In genomic region chr16:50065241-50065623, GRCh38 we compare ENCODE assay signal across 8 cellular contexts. TPM values are rescaled to one million over a fixed set of nuclear protein-coding genes. Genes with fewer than 3 reads are reported as not detected.
DNase-seq lines count a peak whose midpoint lies in the region; ATAC-seq and TF ChIP-seq lines count a peak whose summit lies in the region.

No MANE protein-coding gene starts in this region.

- peaks cover 39% of the 10 kb centered on the region for H3K79me2 ChIP-seq in MM.1S (ENCODE audit: low read length)

- peak overlapping the region; percentile 85 for H3K27ac ChIP-seq in CD4-positive, CD25-positive, alpha-beta regulatory T cell (ENCODE audit: insufficient read depth, low read length, poor library complexity, severe bottlenecking)
- H3K27ac ChIP-seq in MM.1S (ENCODE audit: low read length) (no peak overlapping the region), coronary artery (peak overlapping the region in 1 of 2 donors; percentile 97), neutrophil (peak overlapping the region; percentile 92)

- no peaks in the 10 kb centered on the region for H4K20me1 ChIP-seq in MM.1S (ENCODE audit: insufficient read depth, low read length)

- no peak for DNase-seq in CD4-positive, CD25-positive, alpha-beta regulatory T cell
- DNase-seq in MM.1S (no peak), coronary artery (ENCODE audit: low spot score) (no peak), NCI-H1930 (lab: John Stamatoyannopoulos, UW) (no peak), A172 (ENCODE audit: low spot score) (no peak)
- DNase-seq in stimulated activated CD4-positive, alpha-beta T cell treated with anti-CD3 and anti-CD28 coated beads, Interleukin-4, amount 100 ng/mL, for 24 hours, result no peak

- peak overlapping the region; percentile 54 for H3K4me3 ChIP-seq in CD4-positive, CD25-positive, alpha-beta regulatory T cell (ENCODE audit: low read depth, low read length)
- peak overlapping the region; percentile 36; the same call in 1 of the 2 replicates for H3K4me3 ChIP-seq in MM.1S (ENCODE audit: low read length)
- peak overlapping the region; percentile 95 for H3K4me3 ChIP-seq in coronary artery
- peak overlapping the region; percentile 98 to 100 for H3K4me3 ChIP-seq in neutrophil (ENCODE audit: low read depth in 1 of 2, low read length in 1 of 2)

- no peaks in the 10 kb centered on the region for H3K27me3 ChIP-seq in CD4-positive, CD25-positive, alpha-beta regulatory T cell (ENCODE audit: control insufficient read depth, insufficient read depth, low read length)
- H3K27me3 ChIP-seq in MM.1S (replicated peaks; ENCODE audit: insufficient read depth, low read length) (no peaks in the 10 kb centered on the region), neutrophil (no peaks in the 10 kb centered on the region)

- peaks cover 0 to 1% (median 0%) of the 10 kb centered on the region in 7 donors for H3K9me3 Mint-ChIP-seq in CD4-positive, CD25-positive, alpha-beta regulatory T cell

- H3K36me3 Mint-ChIP-seq in CD4-positive, CD25-positive, alpha-beta regulatory T cell, result peaks cover 15% of the 10 kb centered on the region

- no peaks in the 10 kb centered on the region for H3K9me3 ChIP-seq in CD4-positive, CD25-positive, alpha-beta regulatory T cell (ENCODE audit: control insufficient read depth in 2 of 2, low read length in 2 of 2)
- H3K9me3 ChIP-seq in MM.1S (replicated peaks; ENCODE audit: insufficient read depth, low read length) (no peaks in the 10 kb centered on the region), neutrophil (no peaks in the 10 kb centered on the region)

- no peak for ATAC-seq in CD4-positive, CD25-positive, alpha-beta regulatory T cell (ENCODE audit: low read depth in 2 of 2)
- no peak for ATAC-seq in HG02571 (IDR thresholded peaks at IDR 0.05; ENCODE audit: unreplicated experiment)

- peaks cover 22% of the 10 kb centered on the region for H3K4me1 ChIP-seq in CD4-positive, CD25-positive, alpha-beta regulatory T cell (ENCODE audit: control insufficient read depth, insufficient read depth, low read length, poor library complexity, severe bottlenecking)
- H3K4me1 ChIP-seq in MM.1S (ENCODE audit: low read length) (peaks cover 20% of the 10 kb centered on the region), neutrophil (ENCODE audit: control insufficient read depth in 1 of 2, insufficient read depth in 1 of 2, low read depth in 1 of 2, low read length in 1 of 2) (peaks cover 17 to 22% of the 10 kb centered on the region in 2 experiments)

- H3K4me2 ChIP-seq in MM.1S (ENCODE audit: low read depth, low read length), result peak overlapping the region; percentile 67

- peak overlapping the region; percentile 88 to 94 (median 92) for H3K4me3 Mint-ChIP-seq in CD4-positive, CD25-positive, alpha-beta regulatory T cell

- no peak overlapping the region for H3K9ac ChIP-seq in MM.1S (ENCODE audit: low read length)

- H3F3A ChIP-seq in MM.1S (ENCODE audit: insufficient read depth, low read length), result peaks cover 26% of the 10 kb centered on the region

- peaks cover 12% of the 10 kb centered on the region for H3K36me3 ChIP-seq in CD4-positive, CD25-positive, alpha-beta regulatory T cell (ENCODE audit: control insufficient read depth, insufficient read depth, low read length)
- H3K36me3 ChIP-seq in MM.1S (replicated peaks; ENCODE audit: insufficient read depth, low read length), result peaks cover 4% of the 10 kb centered on the region; the same call in 1 of the 2 replicates
- H3K36me3 ChIP-seq in neutrophil, result no peaks in the 10 kb centered on the region

- H3K4me1 Mint-ChIP-seq in CD4-positive, CD25-positive, alpha-beta regulatory T cell, result peaks cover 13 to 43% (median 34%) of the 10 kb centered on the region in 4 donors

- peak overlapping the region; percentile 76 for H2AFZ ChIP-seq in MM.1S (ENCODE audit: low read length)

- peaks cover 10% of the 10 kb centered on the region for H3K27me3 Mint-ChIP-seq in CD4-positive, CD25-positive, alpha-beta regulatory T cell

- TF ChIP-seq CTCF in MM.1S (IDR thresholded peaks at IDR 0.05; ENCODE audit: low read length) (no peak), coronary artery (IDR thresholded peaks at IDR 0.05) (no peak), neutrophil (IDR thresholded peaks at IDR 0.05) (no peak)

- H3K9me2 ChIP-seq in MM.1S (replicated peaks; ENCODE audit: insufficient read depth, low read length), result no peaks in the 10 kb centered on the region

- H3K27ac Mint-ChIP-seq in CD4-positive, CD25-positive, alpha-beta regulatory T cell, result peak overlapping the region; percentile 56 to 91 (median 88)

RNA-seq across cellular contexts. Expression of gene HEATR3, which starts 0.5 kb away (rescaled TPM):
- 28.7 TPM for total RNA-seq in CD4-positive, CD25-positive, alpha-beta regulatory T cell
- 1 to 10 TPM; 4.5 to 6.7 (median 5.7) TPM for polyA plus RNA-seq in CD4-positive, CD25-positive, alpha-beta regulatory T cell
- total RNA-seq in A172 (2014; rRNA removed; shearing (Covaris generic)), result 27.2 and 38.7 TPM in 2 replicates

RNA-seq across cellular contexts. Expression of gene CNEP1R1, which starts 40.2 kb away (rescaled TPM):
- 36.6 TPM for total RNA-seq in CD4-positive, CD25-positive, alpha-beta regulatory T cell
- polyA plus RNA-seq in CD4-positive, CD25-positive, alpha-beta regulatory T cell, result 10 to 100 TPM; 16.8 to 24.1 (median 21.2) TPM
- 32.7 and 33.6 TPM in 2 replicates for total RNA-seq in A172 (2014; rRNA removed; shearing (Covaris generic))

Comparison
In these comparisons a context has a peak if more than half of its experiments do, and no peak if none do; other contexts are left out.
1. H3K4me3 ChIP-seq: peak in every context shown above with its lines; median percentile 99 in neutrophil; 95 in coronary artery; 54 in CD4-positive, CD25-positive, alpha-beta regulatory T cell; 36 in MM.1S.